In genomic region chr12:6372403-6373003, GRCh38 we compare ENCODE assay signal across 8 cellular contexts. TPM values are rescaled to one million over a fixed set of nuclear protein-coding genes. Genes with fewer than 3 reads are reported as not detected.
DNase-seq lines count a peak whose midpoint lies in the region; ATAC-seq, FAIRE-seq and TF ChIP-seq lines count a peak whose summit lies in the region.

No MANE protein-coding gene starts in this region.

- ATAC-seq in activated naive CD8-positive, alpha-beta T cell treated with anti-CD3 and anti-CD28 coated beads, Interleukin-2, amount 50 U/mL, for 24 hours = no peak
- ATAC-seq in GM19035 (IDR thresholded peaks at IDR 0.05; ENCODE audit: unreplicated experiment) = no peak
- ATAC-seq in HG02840 (IDR thresholded peaks at IDR 0.05; ENCODE audit: low FRiP score, unreplicated experiment) = no peak

- H3K9ac ChIP-seq in astrocyte (ENCODE audit: low read length) = peak overlapping the region; percentile 47

- no peaks in the 10 kb centered on the region for H3K9me3 ChIP-seq in astrocyte (ENCODE audit: insufficient read depth, low read depth, low read length)

- no peaks in the 10 kb centered on the region for H3K27me3 ChIP-seq in astrocyte (ENCODE audit: insufficient read depth, low read length)

- peak overlapping the region; percentile 65 for H3K27ac ChIP-seq in astrocyte (ENCODE audit: low read depth, low read length)

- H3K27ac Mint-ChIP-seq in activated naive CD8-positive, alpha-beta T cell = peak overlapping the region; percentile 84
- H3K27ac Mint-ChIP-seq in activated naive CD8-positive, alpha-beta T cell treated with anti-CD3 and anti-CD28 coated beads, Interleukin-2, amount 50 U/mL, for 24 hours = no peak overlapping the region
- H3K27ac Mint-ChIP-seq in astrocyte (ENCODE audit: unreplicated experiment) = peak overlapping the region; percentile 84

- H2AFZ ChIP-seq in astrocyte (ENCODE audit: low read depth, low read length) = peak overlapping the region; percentile 67

- DNase-seq in activated naive CD8-positive, alpha-beta T cell treated with anti-CD3 and anti-CD28 coated beads, Interleukin-2, amount 50 U/mL, for 24 hours = no peak
- DNase-seq in NCI-H2196 treated with DMSO at 0.1 percent for 48 hours (lab: John Stamatoyannopoulos, UW; ENCODE audit: unreplicated experiment) = peak; percentile 64
- peak; percentile 80 for DNase-seq in astrocyte (ENCODE audit: low read depth)
- peak; percentile 58 to 91 for DNase-seq in lower leg skin (ENCODE audit: low spot score in 2 of 2)
- DNase-seq in activated CD4-positive, alpha-beta T cell treated with anti-CD3 and anti-CD28 coated beads for 1 hour = no peak

- WGBS in lower leg skin, 2 donors = 11 to 12% methylated on average over 8 of the region's 8 CpGs

- no peaks in the 10 kb centered on the region for H3K9me3 Mint-ChIP-seq in activated naive CD8-positive, alpha-beta T cell (ENCODE audit: low read depth)
- H3K9me3 Mint-ChIP-seq in activated naive CD8-positive, alpha-beta T cell treated with anti-CD3 and anti-CD28 coated beads, Interleukin-2, amount 50 U/mL, for 24 hours = no peaks in the 10 kb centered on the region
- H3K9me3 Mint-ChIP-seq in astrocyte (ENCODE audit: unreplicated experiment) = no peaks in the 10 kb centered on the region

- no peaks in the 10 kb centered on the region for H3K36me3 ChIP-seq in astrocyte (ENCODE audit: insufficient read depth, low read length)

- no peak for TF ChIP-seq CTCF in astrocyte (IDR thresholded peaks at IDR 0.05; ENCODE audit: insufficient read depth, low read depth, low read length)
- TF ChIP-seq CTCF in lower leg skin (IDR thresholded peaks at IDR 0.05) = no peak

- no peak for TF ChIP-seq POLR2A in lower leg skin (IDR thresholded peaks at IDR 0.05)

- H3K4me1 Mint-ChIP-seq in activated naive CD8-positive, alpha-beta T cell (ENCODE audit: low read depth) = peaks cover 46% of the 10 kb centered on the region
- peaks cover 49% of the 10 kb centered on the region for H3K4me1 Mint-ChIP-seq in activated naive CD8-positive, alpha-beta T cell treated with anti-CD3 and anti-CD28 coated beads, Interleukin-2, amount 50 U/mL, for 24 hours
- peaks cover 40% of the 10 kb centered on the region for H3K4me1 Mint-ChIP-seq in astrocyte (ENCODE audit: low read depth, unreplicated experiment)

- no peak overlapping the region for H3K4me3 Mint-ChIP-seq in activated naive CD8-positive, alpha-beta T cell
- no peak overlapping the region for H3K4me3 Mint-ChIP-seq in activated naive CD8-positive, alpha-beta T cell treated with anti-CD3 and anti-CD28 coated beads, Interleukin-2, amount 50 U/mL, for 24 hours
- H3K4me3 Mint-ChIP-seq in astrocyte (ENCODE audit: unreplicated experiment) = peak overlapping the region; percentile 23

- no peaks in the 10 kb centered on the region for H4K20me1 ChIP-seq in astrocyte (ENCODE audit: insufficient read depth, low read length)

- intact Hi-C loops in lower leg skin (cut with DNase I; ENCODE audit: low total_unique reads) = no loop called here

- H3K79me2 ChIP-seq in astrocyte (ENCODE audit: insufficient read depth, low read length) = no peaks in the 10 kb centered on the region

- no peak for FAIRE-seq in astrocyte (lab: Jason Lieb, UNC)

- no peaks in the 10 kb centered on the region for H3K27me3 Mint-ChIP-seq in activated naive CD8-positive, alpha-beta T cell
- peaks cover 4% of the 10 kb centered on the region for H3K27me3 Mint-ChIP-seq in activated naive CD8-positive, alpha-beta T cell treated with anti-CD3 and anti-CD28 coated beads, Interleukin-2, amount 50 U/mL, for 24 hours
- peaks cover 15% of the 10 kb centered on the region for H3K27me3 Mint-ChIP-seq in astrocyte (ENCODE audit: low read depth, unreplicated experiment)

- H3K4me1 ChIP-seq in astrocyte (ENCODE audit: insufficient read depth, low read length) = peaks cover 47% of the 10 kb centered on the region

- H3K4me3 ChIP-seq in astrocyte (ENCODE audit: insufficient read depth, low read depth, low read length) (peak overlapping the region; percentile 12), lower leg skin (ENCODE audit: low read depth, poor library complexity, severe bottlenecking) (no peak overlapping the region)

- no peaks in the 10 kb centered on the region for H3K36me3 Mint-ChIP-seq in activated naive CD8-positive, alpha-beta T cell
- H3K36me3 Mint-ChIP-seq in activated naive CD8-positive, alpha-beta T cell treated with anti-CD3 and anti-CD28 coated beads, Interleukin-2, amount 50 U/mL, for 24 hours (ENCODE audit: low read depth) = no peaks in the 10 kb centered on the region
- no peaks in the 10 kb centered on the region for H3K36me3 Mint-ChIP-seq in astrocyte (ENCODE audit: low read depth, unreplicated experiment)

- H3K4me2 ChIP-seq in astrocyte (ENCODE audit: low read length) = peak overlapping the region; percentile 76

RNA-seq across cellular contexts. Expression of gene SCNN1A, which starts 2.9 kb away (rescaled TPM):
- total RNA-seq in astrocyte (0.94 and 1.3 TPM in 2 replicates), lower leg skin (100 to 1,000 TPM in 3 of 4 donors, 10 to 100 TPM in 1; 74.6 to 139 (median 119) TPM)

RNA-seq across cellular contexts. Expression of gene LTBR, which starts 11.5 kb away (rescaled TPM):
- total RNA-seq in astrocyte (2.8 and 2.9 TPM in 2 replicates), lower leg skin (100 to 1,000 TPM; 174 to 298 (median 196) TPM)

RNA-seq across cellular contexts. Expression of gene TNFRSF1A, which starts 30.6 kb away (rescaled TPM):
- total RNA-seq in astrocyte (118 and 128 TPM in 2 replicates), lower leg skin (100 to 1,000 TPM; 104 to 252 (median 186) TPM)

Comparison
In these comparisons a context has a peak if more than half of its experiments do, and no peak if none do; other contexts are left out.
1. DNase-seq: peak in NCI-H2196 treated with DMSO at 0.1 percent for 48 hours (single experiment), astrocyte (single experiment) and lower leg skin (2 of 2); none in activated naive CD8-positive, alpha-beta T cell treated with anti-CD3 and anti-CD28 coated beads, Interleukin-2, amount 50 U/mL, for 24 hours (single experiment) and activated CD4-positive, alpha-beta T cell treated with anti-CD3 and anti-CD28 coated beads for 1 hour (single experiment).
2. RNA of gene SCNN1A, which starts 2.9 kb away (total RNA-seq): 74.6 to 139 TPM in lower leg skin; 0.94 to 1.3 TPM in astrocyte; every median in the first group is over 10 times any median in the second.
3. RNA of gene LTBR, which starts 11.5 kb away (total RNA-seq): 174 to 298 TPM in lower leg skin; 2.8 to 2.9 TPM in astrocyte; every median in the first group is over 10 times any median in the second.